In genomic region chr7:24916463-24917040, GRCh38 we compare ENCODE assay signal across 1 cellular context.
TF ChIP-seq lines count a peak whose summit lies in the region.

No MANE protein-coding gene starts in this region.

TF ChIP-seq in H1, 55 proteins besides CTCF, POLR2A, EP300 and RAD21:
- TF ChIP-seq SIN3A (conservative IDR thresholded peaks at IDR 0.05 in 1 of 2, IDR thresholded peaks at IDR 0.05 in 1 of 2; ENCODE audit: low read depth in 1 of 2, low read length in 2 of 2) = no peak
